Comparison of ENCODE assay signal across 22 cellular contexts in genomic region chr7:159060440-159060839, GRCh38.
"Had no signal": no experiment of that assay in that cellular context is flagged by ENCODE, and none has a peak within 500 bp of the region (broad histone marks: within the 10 kb centered on the region; RNA-seq: fewer than 3 reads in every experiment).

No MANE protein-coding gene starts in this region.

- H3K36me3 Mint-ChIP-seq: naive B cell had no signal

- H3K4me3 Mint-ChIP-seq: activated naive CD4-positive, alpha-beta T cell treated with anti-CD3 and anti-CD28 coated beads for 36 hours; activated naive CD8-positive, alpha-beta T cell treated with anti-CD3 and anti-CD28 coated beads, Interleukin-2, amount 50 U/mL, for 24 hours; activated T-cell treated with anti-CD3 and anti-CD28 coated beads, Interleukin-2, amount 50 U/mL, for 4 hours; naive B cell; T-helper 2 cell treated with Interferon-gamma antibody and Interleukin-4, amounts not matched to agents 5 μg/mL and 100 μg/mL, for 36 hours had no signal

- H3K9me3 Mint-ChIP-seq: activated naive CD4-positive, alpha-beta T cell treated with anti-CD3 and anti-CD28 coated beads for 36 hours; activated naive CD8-positive, alpha-beta T cell treated with anti-CD3 and anti-CD28 coated beads, Interleukin-2, amount 50 U/mL, for 24 hours; activated T-cell treated with anti-CD3 and anti-CD28 coated beads, Interleukin-2, amount 50 U/mL, for 4 hours; T-helper 2 cell treated with Interferon-gamma antibody and Interleukin-4, amounts not matched to agents 5 μg/mL and 100 μg/mL, for 36 hours had no signal

- H3K4me1 Mint-ChIP-seq: activated naive CD8-positive, alpha-beta T cell treated with anti-CD3 and anti-CD28 coated beads, Interleukin-2, amount 50 U/mL, for 24 hours; naive B cell had no signal

- H3K9me3 ChIP-seq: heart right ventricle, lower lobe of right lung, upper lobe of right lung had no signal

- H3K27ac ChIP-seq: heart right ventricle, lower lobe of right lung, upper lobe of right lung, WERI-Rb-1 had no signal

- H3K27me3 Mint-ChIP-seq: activated naive CD8-positive, alpha-beta T cell treated with anti-CD3 and anti-CD28 coated beads, Interleukin-2, amount 50 U/mL, for 24 hours; naive B cell had no signal

- H3K36me3 ChIP-seq: lower lobe of right lung, upper lobe of right lung, WERI-Rb-1 had no signal

- FAIRE-seq: keratinocyte, TTC549 had no signal

- ATAC-seq: activated naive CD8-positive, alpha-beta T cell treated with anti-CD3 and anti-CD28 coated beads, Interleukin-2, amount 50 U/mL, for 24 hours; heart right ventricle; lower lobe of right lung; SK-N-SH treated with all-trans-retinoic acid at 6 μM for 48 hours; upper lobe of right lung had no signal

- H3K27ac Mint-ChIP-seq: activated naive CD4-positive, alpha-beta T cell treated with anti-CD3 and anti-CD28 coated beads for 36 hours; activated naive CD8-positive, alpha-beta T cell treated with anti-CD3 and anti-CD28 coated beads, Interleukin-2, amount 50 U/mL, for 24 hours; naive B cell; progenitor cell of endocrine pancreas; T-helper 2 cell treated with Interferon-gamma antibody and Interleukin-4, amounts not matched to agents 5 μg/mL and 100 μg/mL, for 36 hours had no signal

- H3K4me3 ChIP-seq: heart right ventricle, lower lobe of right lung, upper lobe of right lung had no signal

- DNase-seq: activated effector memory CD4-positive, alpha-beta T cell treated with Interleukin-2 at 50 U/mL for 16 hours; activated naive CD4-positive, alpha-beta T cell treated with anti-CD3 and anti-CD28 coated beads for 36 hours; activated naive CD8-positive, alpha-beta T cell treated with anti-CD3 and anti-CD28 coated beads, Interleukin-2, amount 50 U/mL, for 24 hours; activated T-cell treated with anti-CD3 and anti-CD28 coated beads, Interleukin-2, amount 50 U/mL, for 4 hours; cerebellar nuclear complex; cortex of kidney; foreskin fibroblast; heart right ventricle; lower lobe of right lung; mesendoderm; naive B cell; retina; stimulated activated CD4-positive, alpha-beta T cell treated with anti-CD3 and anti-CD28 coated beads, Interleukin-2, amount 100 ng/mL, for 48 hours; stimulated activated CD8-positive, alpha-beta memory T cell treated with anti-CD3 and anti-CD28 coated beads, Interleukin-4, amount 100 ng/mL, for 48 hours; stimulated activated naive CD4-positive, alpha-beta T cell; upper lobe of right lung; WERI-Rb-1 had no signal

- H3K4me1 ChIP-seq: lower lobe of right lung, upper lobe of right lung had no signal
